Comparison of ENCODE assay signal across 9 cellular contexts in the genomic region with DNA sequence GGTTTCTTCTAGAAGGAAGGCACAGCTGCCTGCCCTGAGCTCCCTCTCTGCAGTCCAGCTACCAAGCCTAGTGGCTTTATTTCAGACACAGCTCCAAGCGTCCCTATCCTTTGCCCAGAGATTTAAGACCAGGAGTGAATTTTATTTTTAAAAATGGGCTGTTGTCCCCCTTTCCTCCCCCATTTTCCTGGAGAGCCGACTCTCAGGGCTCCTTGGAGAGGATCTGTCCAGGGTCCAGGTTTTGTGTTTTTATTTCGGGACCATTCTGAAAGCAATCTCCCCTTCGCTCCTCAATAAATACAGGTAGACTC. TPM values are rescaled to one million over a fixed set of nuclear protein-coding genes. Genes with fewer than 3 reads are reported as not detected.
A peak's percentile ranks its signal among the peaks of the same experiment; 100 is the strongest.
DNase-seq lines count a peak whose midpoint lies in the region; ATAC-seq, FAIRE-seq and TF ChIP-seq lines count a peak whose summit lies in the region.
"Had no signal": no experiment of that assay in that cellular context is flagged by ENCODE, and none has a peak within 500 bp of the region (broad histone marks: within the 10 kb centered on the region; RNA-seq: fewer than 3 reads in every experiment).

No MANE protein-coding gene starts in this region.

- FAIRE-seq in GM12878 (lab: Jason Lieb, UNC) (no peak), RCC 7860 (lab: Jason Lieb, UNC) (no peak)
- FAIRE-seq: islet of Langerhans had no signal

- peak overlapping the region; percentile 83 for H3K4me2 ChIP-seq in GM12878 (ENCODE audit: control insufficient read depth, insufficient read depth)

- peaks cover 6% of the 10 kb centered on the region for H3K36me3 Mint-ChIP-seq in activated naive CD4-positive, alpha-beta T cell treated with anti-CD3 and anti-CD28 coated beads, Interleukin-2, amount 50 U/mL, for 24 hours

- SMC1A ChIA-PET in GM12878 (lab: Charles Lee; ENCODE audit: uncharacterized antibody, unreplicated experiment): interaction anchor here (1.1 to 2.3 kb wide), 9 partner anchors 10 to 116 kb away, joined by 3 to 35 read pairs (median 9); partner anchors contain the start of genes BLVRB and SERTAD3

- H3K36me3 ChIP-seq in GM12878 (ENCODE audit: control insufficient read depth in 2 of 2, insufficient read depth in 2 of 2, low read length in 1 of 2): peaks cover 0 to 6% of the 10 kb centered on the region in 2 experiments; a peak in 2 of 4 replicates
- peaks cover 5 to 11% of the 10 kb centered on the region in 2 donors for H3K36me3 ChIP-seq in lung (ENCODE audit: control insufficient read depth in 2 of 2, insufficient read depth in 2 of 2, low read length in 2 of 2)
- H3K36me3 ChIP-seq in urinary bladder (ENCODE audit: insufficient read depth): no peaks in the 10 kb centered on the region

- TF ChIP-seq RAD21 in GM12878 (IDR thresholded peaks at IDR 0.05; ENCODE audit: insufficient read depth, low read depth, low read length): no peak

- H3K27ac ChIP-seq in GM12878 (ENCODE audit: control insufficient read depth, insufficient read depth): peak overlapping the region; percentile 95
- peak overlapping the region; percentile 95 to 100 for H3K27ac ChIP-seq in lung (ENCODE audit: low read depth in 1 of 2, low read length in 1 of 2)
- H3K27ac ChIP-seq in urinary bladder (ENCODE audit: low read depth): peak overlapping the region; percentile 100

- H3K4me3 Mint-ChIP-seq in activated naive CD4-positive, alpha-beta T cell treated with anti-CD3 and anti-CD28 coated beads, Interleukin-2, amount 50 U/mL, for 24 hours: peak overlapping the region; percentile 98

- BruUV-seq in GM12878 (replicated peaks; lab: Mats Ljungman, UMichigan): no TSS peak

- H3K4me1 Mint-ChIP-seq in activated naive CD4-positive, alpha-beta T cell treated with anti-CD3 and anti-CD28 coated beads, Interleukin-2, amount 50 U/mL, for 24 hours: peaks cover 37% of the 10 kb centered on the region

- RAD21 ChIA-PET in GM12878 (lab: Charles Lee; ENCODE audit: unreplicated experiment): interaction anchor here (0.8 to 2.7 kb wide), 13 partner anchors 10 to 149 kb away, joined by 3 to 35 read pairs (median 5); partner anchors contain the start of genes BLVRB, PLD3 and SERTAD3

- TF ChIP-seq POLR2A in GM12878 (IDR thresholded peaks at IDR 0.05; ENCODE audit: low read depth, low read length): no peak

- peak overlapping the region; percentile 86 for H3K27ac Mint-ChIP-seq in activated naive CD4-positive, alpha-beta T cell treated with anti-CD3 and anti-CD28 coated beads, Interleukin-2, amount 50 U/mL, for 24 hours

- peaks cover 13% of the 10 kb centered on the region for H3K4me1 ChIP-seq in GM12878 (ENCODE audit: control insufficient read depth, insufficient read depth, low read length)
- H3K4me1 ChIP-seq in lung (ENCODE audit: control insufficient read depth in 2 of 2, insufficient read depth in 2 of 2, low read length in 2 of 2): peaks cover 2 to 12% of the 10 kb centered on the region in 2 donors
- H3K4me1 ChIP-seq in urinary bladder (ENCODE audit: insufficient read depth): no peaks in the 10 kb centered on the region

- no peak for ATAC-seq in GM12878
- no peak for ATAC-seq in lung (ENCODE audit: insufficient read depth, low FRiP score)
- ATAC-seq in HG03460 (IDR thresholded peaks at IDR 0.05; ENCODE audit: unreplicated experiment): no peak

- no peak for TF ChIP-seq EP300 in GM12878 (IDR thresholded peaks at IDR 0.05; ENCODE audit: borderline replicate concordance in 1 of 2, control insufficient read depth in 1 of 2, low read depth in 2 of 2, low read length in 2 of 2)

- no peaks in the 10 kb centered on the region for H3K9me3 Mint-ChIP-seq in activated naive CD4-positive, alpha-beta T cell treated with anti-CD3 and anti-CD28 coated beads, Interleukin-2, amount 50 U/mL, for 24 hours

- POLR2A ChIA-PET in GM12878 (lab: Charles Lee): interaction anchor here (0.7 to 5.5 kb wide), 15 partner anchors 9 to 452 kb away, joined by 3 to 55 read pairs (median 6); partner anchors contain the start of genes C19orf47, EGLN2, PLD3 and SERTAD3

- in situ Hi-C loops in GM12878 (cut with MboI): no loop called here

- no peak for DNase-seq in activated naive CD4-positive, alpha-beta T cell treated with anti-CD3 and anti-CD28 coated beads, Interleukin-2, amount 50 U/mL, for 16 hours
- DNase-seq in GM12878 (ENCODE audit: low read depth, low spot score) (no peak), lung (ENCODE audit: low spot score) (no peak), RCC 7860 (ENCODE audit: low spot score) (no peak)
- DNase-seq in activated CD4-positive, alpha-beta T cell treated with anti-CD3 and anti-CD28 coated beads for 48 hours: no peak

- intact Hi-C loops in GM12878 (cut with micrococcal nuclease; ENCODE audit: unreplicated experiment): loop anchor here (1.0 kb wide), 1 partner anchor 23 kb away; the partner anchor contains the start of gene SERTAD3

- H3K9me3 ChIP-seq in GM12878 (replicated peaks; ENCODE audit: control insufficient read depth, insufficient read depth, low read length) (no peaks in the 10 kb centered on the region), lung (ENCODE audit: control insufficient read depth in 2 of 2, insufficient read depth in 1 of 2, low read length in 1 of 2) (no peaks in the 10 kb centered on the region)

- TF ChIP-seq CTCF in GM12878 (IDR thresholded peaks at IDR 0.05 in 2 of 3, conservative IDR thresholded peaks at IDR 0.05 in 1 of 3; ENCODE audit: control insufficient read depth in 2 of 3, extremely low read depth in 1 of 3, insufficient read depth in 1 of 3, low read depth in 3 of 3, low read length in 3 of 3) (no peak), lung (IDR thresholded peaks at IDR 0.05; ENCODE audit: control extremely low read depth, extremely low read depth) (no peak)

- CTCF ChIA-PET in GM12878 (lab: Yijun Ruan, JAX): interaction anchor here (0.6 to 7.1 kb wide), 17 partner anchors 11 to 338 kb away, joined by 3 to 67 read pairs (median 6); partner anchors contain the start of genes BLVRB and SERTAD3

- H3K9ac ChIP-seq in GM12878 (ENCODE audit: control insufficient read depth, insufficient read depth, low read length): peak overlapping the region; percentile 77

- 49% methylated on average over 4 of the region's 4 CpGs for WGBS in GM12878 (ENCODE audit: insufficient coverage, insufficient replicate concordance, low lambda C conversion rate, missing lambda C conversion rate)
- WGBS in lung, 2 donors: 18 to 27% methylated on average over 4 of the region's 4 CpGs
- WGBS in urinary bladder: 21% methylated on average over 4 of the region's 4 CpGs

- peak overlapping the region; percentile 93 for H2AFZ ChIP-seq in GM12878 (ENCODE audit: control insufficient read depth, low read depth, low read length)

- H4K20me1 ChIP-seq in GM12878 (ENCODE audit: control insufficient read depth, insufficient read depth): no peaks in the 10 kb centered on the region

- H3K4me3 ChIP-seq in GM12878: peak overlapping the region; percentile 75
- H3K4me3 ChIP-seq in lung: peak overlapping the region; percentile 55
- peak overlapping the region; percentile 54 for H3K4me3 ChIP-seq in urinary bladder (ENCODE audit: low read depth, low read length)

- H3K79me2 ChIP-seq in GM12878 (ENCODE audit: control insufficient read depth, insufficient read depth, low read length): peaks cover 27% of the 10 kb centered on the region

- H3K27me3 Mint-ChIP-seq in activated naive CD4-positive, alpha-beta T cell treated with anti-CD3 and anti-CD28 coated beads, Interleukin-2, amount 50 U/mL, for 24 hours: no peaks in the 10 kb centered on the region

- H3K27me3 ChIP-seq in GM12878 (replicated peaks in 1 of 2; ENCODE audit: control insufficient read depth in 2 of 2, insufficient read depth in 2 of 2, low read length in 1 of 2) (no peaks in the 10 kb centered on the region), lung (ENCODE audit: control insufficient read depth, insufficient read depth) (no peaks in the 10 kb centered on the region)

RNA-seq across cellular contexts. Expression of gene SERTAD1, which starts 4.4 kb away (rescaled TPM):
- 3.5 and 3.7 TPM in 2 replicates for total RNA-seq in GM12878 (2013; cell fraction: nucleolus; rRNA removed)
- 12.2 and 12.9 TPM in 2 replicates for total RNA-seq in GM12878 (2014; rRNA removed)
- total RNA-seq in GM12878 (2014; rRNA removed; fragmentation: Illumina TruSeq; extraction: Trizol): 4.0 and 4.5 TPM in 2 replicates
- 10.4 and 10.7 TPM in 2 replicates for total RNA-seq in GM12878 (2021)
- polyA plus RNA-seq in GM12878 (2011; ENCODE audit: low read depth): 4.4 TPM
- 3.8 and 6.5 TPM in 2 replicates for polyA plus RNA-seq in GM12878 (2011; rRNA removed)
- 9.8 and 14.0 TPM in 2 replicates for polyA plus RNA-seq in GM12878 (2011; cell fraction: cytosol; rRNA removed)
- polyA plus RNA-seq in GM12878 (2011; cell fraction: nucleus; rRNA removed): 9.6 and 11.2 TPM in 2 replicates
- polyA plus RNA-seq in GM12878 (2012): 8.4 and 12.0 TPM in 2 replicates
- 0.89 and 2.6 TPM in 2 replicates for polyA plus RNA-seq in GM12878 (2014; fragmentation: Illumina TruSeq; extraction: Trizol)
- polyA plus RNA-seq in GM12878 (2014; fragmentation: Nextera tagmentation; extraction: Ambion mirVana): 1 to 10 TPM in 1 of 2 experiments, under 1 TPM in 1; 0.23 to 1.6 TPM
- polyA plus RNA-seq in GM12878 (2014; rRNA removed): 9.5 and 12.9 TPM in 2 replicates
- 10 to 100 TPM; 12.5 to 14.2 TPM for polyA plus RNA-seq in GM12878 (2016; fragmentation: Nextera tagmentation; extraction: Ambion mirVana)
- 1.9 and 4.7 TPM in 2 replicates for polyA minus RNA-seq in GM12878 (2011; rRNA and poly(A)+ RNA removed)
- 2.4 TPM in 2 replicates for polyA minus RNA-seq in GM12878 (2011; cell fraction: cytosol; rRNA and poly(A)+ RNA removed)
- 3.4 and 5.7 TPM in 2 replicates for polyA minus RNA-seq in GM12878 (2011; cell fraction: nucleus; rRNA and poly(A)+ RNA removed)
- total RNA-seq in lung: 10 to 100 TPM; 10.8 to 25.1 TPM
- 10 to 100 TPM; 23.3 to 37.9 TPM for polyA plus RNA-seq in lung
- 6.8 TPM for total RNA-seq in urinary bladder
- polyA plus RNA-seq in urinary bladder: 24.5 TPM

RNA-seq across cellular contexts. Expression of gene PRX, which starts 8.2 kb away (rescaled TPM):
- 1.8 TPM in 2 replicates for total RNA-seq in GM12878 (2013; cell fraction: nucleolus; rRNA removed)
- total RNA-seq in GM12878 (2014; rRNA removed): 0.98 and 1.1 TPM in 2 replicates
- total RNA-seq in GM12878 (2014; rRNA removed; fragmentation: Illumina TruSeq; extraction: Trizol): 0.54 and 0.69 TPM in 2 replicates
- total RNA-seq in GM12878 (2021): 1.2 and 1.3 TPM in 2 replicates
- 0.51 TPM for polyA plus RNA-seq in GM12878 (2011; ENCODE audit: low read depth)
- polyA plus RNA-seq in GM12878 (2011; rRNA removed): 0.45 and 0.71 TPM in 2 replicates
- 0.88 and 0.97 TPM in 2 replicates for polyA plus RNA-seq in GM12878 (2011; cell fraction: cytosol; rRNA removed)
- 0.78 and 1.2 TPM in 2 replicates for polyA plus RNA-seq in GM12878 (2011; cell fraction: nucleus; rRNA removed)
- polyA plus RNA-seq in GM12878 (2012): 1.2 and 1.3 TPM in 2 replicates
- 0.27 and 0.50 TPM in 2 replicates for polyA plus RNA-seq in GM12878 (2014; fragmentation: Illumina TruSeq; extraction: Trizol)
- under 1 TPM in 1 of 2 experiments, not detected in 1; 0.02 TPM for polyA plus RNA-seq in GM12878 (2014; fragmentation: Nextera tagmentation; extraction: Ambion mirVana)
- polyA plus RNA-seq in GM12878 (2014; rRNA removed): 1.1 and 1.4 TPM in 2 replicates
- under 1 TPM; 0.12 to 0.29 TPM for polyA plus RNA-seq in GM12878 (2016; fragmentation: Nextera tagmentation; extraction: Ambion mirVana)
- 0.22 and 1.0 TPM in 2 replicates for polyA minus RNA-seq in GM12878 (2011; rRNA and poly(A)+ RNA removed)
- 0.27 TPM in 1 of 2 replicates, not detected in the other for polyA minus RNA-seq in GM12878 (2011; cell fraction: cytosol; rRNA and poly(A)+ RNA removed)
- 0.24 and 0.38 TPM in 2 replicates for polyA minus RNA-seq in GM12878 (2011; cell fraction: nucleus; rRNA and poly(A)+ RNA removed)
- 10 to 100 TPM; 25.6 to 43.8 TPM for total RNA-seq in lung
- polyA plus RNA-seq in lung: 10 to 100 TPM; 16.9 to 30.1 TPM
- 3.2 TPM for total RNA-seq in urinary bladder
- 6.7 TPM for polyA plus RNA-seq in urinary bladder

RNA-seq across cellular contexts. Expression of gene SERTAD3, which starts 22.7 kb away (rescaled TPM):
- total RNA-seq in GM12878 (2013; cell fraction: nucleolus; rRNA removed): 6.7 and 7.3 TPM in 2 replicates
- total RNA-seq in GM12878 (2014; rRNA removed): 14.4 and 16.7 TPM in 2 replicates
- total RNA-seq in GM12878 (2014; rRNA removed; fragmentation: Illumina TruSeq; extraction: Trizol): 12.4 and 13.6 TPM in 2 replicates
- 19.3 and 22.4 TPM in 2 replicates for total RNA-seq in GM12878 (2021)
- 7.0 TPM for polyA plus RNA-seq in GM12878 (2011; ENCODE audit: low read depth)
- 10.0 and 12.9 TPM in 2 replicates for polyA plus RNA-seq in GM12878 (2011; rRNA removed)
- 12.1 and 13.4 TPM in 2 replicates for polyA plus RNA-seq in GM12878 (2011; cell fraction: cytosol; rRNA removed)
- polyA plus RNA-seq in GM12878 (2011; cell fraction: nucleus; rRNA removed): 10.8 and 11.0 TPM in 2 replicates
- polyA plus RNA-seq in GM12878 (2012): 11.3 TPM in 2 replicates
- polyA plus RNA-seq in GM12878 (2014; fragmentation: Illumina TruSeq; extraction: Trizol): 7.4 and 9.5 TPM in 2 replicates
- 1 to 10 TPM; 4.2 to 8.4 TPM for polyA plus RNA-seq in GM12878 (2014; fragmentation: Nextera tagmentation; extraction: Ambion mirVana)
- 13.8 and 16.2 TPM in 2 replicates for polyA plus RNA-seq in GM12878 (2014; rRNA removed)
- 10 to 100 TPM; 13.9 to 17.4 TPM for polyA plus RNA-seq in GM12878 (2016; fragmentation: Nextera tagmentation; extraction: Ambion mirVana)
- polyA minus RNA-seq in GM12878 (2011; rRNA and poly(A)+ RNA removed): 11.6 and 22.9 TPM in 2 replicates
- polyA minus RNA-seq in GM12878 (2011; cell fraction: cytosol; rRNA and poly(A)+ RNA removed): 12.4 and 13.5 TPM in 2 replicates
- 4.2 and 7.0 TPM in 2 replicates for polyA minus RNA-seq in GM12878 (2011; cell fraction: nucleus; rRNA and poly(A)+ RNA removed)
- 10 to 100 TPM; 33.0 to 37.5 TPM for total RNA-seq in lung
- 10 to 100 TPM; 28.9 to 34.6 TPM for polyA plus RNA-seq in lung
- 32.2 TPM for total RNA-seq in urinary bladder
- 43.8 TPM for polyA plus RNA-seq in urinary bladder

RNA-seq across cellular contexts. Expression of gene HIPK4, which starts 31.4 kb away (rescaled TPM):
- total RNA-seq in GM12878 (2013; cell fraction: nucleolus; rRNA removed): not detected in 2 replicates
- not detected in 2 replicates for total RNA-seq in GM12878 (2014; rRNA removed)
- total RNA-seq in GM12878 (2014; rRNA removed; fragmentation: Illumina TruSeq; extraction: Trizol): not detected in 2 replicates
- 0.13 TPM in 1 of 2 replicates, not detected in the other for total RNA-seq in GM12878 (2021)
- polyA plus RNA-seq in GM12878 (2011; ENCODE audit: low read depth): not detected
- polyA plus RNA-seq in GM12878 (2011; rRNA removed): not detected in 2 replicates
- polyA plus RNA-seq in GM12878 (2011; cell fraction: cytosol; rRNA removed): not detected in 2 replicates
- polyA plus RNA-seq in GM12878 (2011; cell fraction: nucleus; rRNA removed): not detected in 2 replicates
- polyA plus RNA-seq in GM12878 (2012): 0.04 and 0.05 TPM in 2 replicates
- polyA plus RNA-seq in GM12878 (2014; fragmentation: Illumina TruSeq; extraction: Trizol): not detected in 2 replicates
- polyA plus RNA-seq in GM12878 (2014; fragmentation: Nextera tagmentation; extraction: Ambion mirVana): not detected
- polyA plus RNA-seq in GM12878 (2014; rRNA removed): not detected in 2 replicates
- polyA plus RNA-seq in GM12878 (2016; fragmentation: Nextera tagmentation; extraction: Ambion mirVana): under 1 TPM; 0.07 to 0.08 TPM
- not detected in 2 replicates for polyA minus RNA-seq in GM12878 (2011; rRNA and poly(A)+ RNA removed)
- polyA minus RNA-seq in GM12878 (2011; cell fraction: cytosol; rRNA and poly(A)+ RNA removed): not detected in 2 replicates
- polyA minus RNA-seq in GM12878 (2011; cell fraction: nucleus; rRNA and poly(A)+ RNA removed): not detected in 2 replicates
- under 1 TPM in 1 of 2 donors, not detected in 1; 0.43 TPM for total RNA-seq in lung
- polyA plus RNA-seq in lung: under 1 TPM; 0.10 to 0.22 TPM
- total RNA-seq in urinary bladder: not detected
- 0.20 TPM for polyA plus RNA-seq in urinary bladder

RNA-seq across cellular contexts. Expression of gene BLVRB, which starts 44.1 kb away (rescaled TPM):
- 4.3 and 4.8 TPM in 2 replicates for total RNA-seq in GM12878 (2013; cell fraction: nucleolus; rRNA removed)
- total RNA-seq in GM12878 (2014; rRNA removed) (47.5 and 48.3 TPM in 2 replicates), GM12878 (2014; rRNA removed; fragmentation: Illumina TruSeq; extraction: Trizol) (21.2 and 21.7 TPM in 2 replicates), GM12878 (2021) (30.0 and 31.6 TPM in 2 replicates), lung (100 to 1,000 TPM; 135 to 190 TPM), urinary bladder (48.2 TPM)
- polyA plus RNA-seq in GM12878 (2011; ENCODE audit: low read depth): 11.0 TPM
- polyA plus RNA-seq in GM12878 (2011; rRNA removed) (10.9 and 23.9 TPM in 2 replicates), GM12878 (2014; fragmentation: Illumina TruSeq; extraction: Trizol) (2.5 and 11.3 TPM in 2 replicates), GM12878 (2014; fragmentation: Nextera tagmentation; extraction: Ambion mirVana) (10 to 100 TPM in 1 of 2 experiments, 1 to 10 TPM in 1; 6.3 to 16.3 TPM), GM12878 (2014; rRNA removed) (53.3 and 58.1 TPM in 2 replicates), GM12878 (2016; fragmentation: Nextera tagmentation; extraction: Ambion mirVana) (10 to 100 TPM; 38.9 to 42.7 TPM), lung (100 to 1,000 TPM; 331 to 413 TPM), urinary bladder (200 TPM)
- 56.6 and 61.9 TPM in 2 replicates for polyA plus RNA-seq in GM12878 (2011; cell fraction: cytosol; rRNA removed)
- polyA plus RNA-seq in GM12878 (2011; cell fraction: nucleus; rRNA removed): 23.4 and 36.2 TPM in 2 replicates
- polyA plus RNA-seq in GM12878 (2012): 30.3 and 49.5 TPM in 2 replicates
- 14.0 and 17.2 TPM in 2 replicates for polyA minus RNA-seq in GM12878 (2011; rRNA and poly(A)+ RNA removed)
- polyA minus RNA-seq in GM12878 (2011; cell fraction: cytosol; rRNA and poly(A)+ RNA removed): 44.1 and 48.3 TPM in 2 replicates
- 5.6 and 10.3 TPM in 2 replicates for polyA minus RNA-seq in GM12878 (2011; cell fraction: nucleus; rRNA and poly(A)+ RNA removed)
